In genomic region chr1:145978477-145978859, GRCh38 we compare ENCODE assay signal across 10 cellular contexts. TPM values are rescaled to one million over a fixed set of nuclear protein-coding genes. Genes with fewer than 3 reads are reported as not detected.
DNase-seq lines count a peak whose midpoint lies in the region; ATAC-seq and TF ChIP-seq lines count a peak whose summit lies in the region.
"Had no signal": no experiment of that assay in that cellular context is flagged by ENCODE, and none has a peak within 500 bp of the region (broad histone marks: within the 10 kb centered on the region; RNA-seq: fewer than 3 reads in every experiment).

No MANE protein-coding gene starts in this region.

- BruUV-seq in Calu3 (replicated peaks; lab: Mats Ljungman, UMichigan), result no TSS peak

- H3F3A ChIP-seq in neural cell (ENCODE audit: insufficient read depth, low read length, poor library complexity, severe bottlenecking), result no peaks in the 10 kb centered on the region

- ATAC-seq in Right ventricle myocardium inferior, result no peak
- no peak for ATAC-seq in HG03457 (IDR thresholded peaks at IDR 0.05; ENCODE audit: unreplicated experiment)

- no peak for TF ChIP-seq EP300 in neural cell (conservative IDR thresholded peaks at IDR 0.05; ENCODE audit: poor library complexity, severe bottlenecking)

- TF ChIP-seq RAD21 in neural cell (conservative IDR thresholded peaks at IDR 0.05), result no peak

- H3K4me1 Mint-ChIP-seq in Calu3 (ENCODE audit: low read depth, unreplicated experiment), result peaks cover 7% of the 10 kb centered on the region

- H3K9me3 ChIP-seq in right atrium auricular region (no peaks in the 10 kb centered on the region), neural cell (ENCODE audit: low read length) (no peaks in the 10 kb centered on the region)
- no peaks in the 10 kb centered on the region for H3K9me3 ChIP-seq in effector memory CD4-positive, alpha-beta T cell (ENCODE audit: control insufficient read depth, low read length)

- H2AFZ ChIP-seq in neural cell (ENCODE audit: low read depth, low read length), result no peak overlapping the region

- H3K9me3 Mint-ChIP-seq in Calu3 (ENCODE audit: low read depth, unreplicated experiment), result no peaks in the 10 kb centered on the region
- H3K9me3 Mint-ChIP-seq: immature natural killer cell had no signal

- no peaks in the 10 kb centered on the region for H3K27me3 Mint-ChIP-seq in Calu3 (ENCODE audit: unreplicated experiment)

- no peaks in the 10 kb centered on the region for H4K20me1 ChIP-seq in neural cell (ENCODE audit: insufficient read depth)

- H3K4me2 ChIP-seq in neural cell (ENCODE audit: low read length), result no peak overlapping the region

- no peaks in the 10 kb centered on the region for H3K79me2 ChIP-seq in neural cell (replicated peaks; ENCODE audit: insufficient read depth, low read length)

- H3K9me2 ChIP-seq in neural cell (ENCODE audit: insufficient read depth, low read length), result no peaks in the 10 kb centered on the region

- DNase-seq in right atrium auricular region (ENCODE audit: low spot score), result no peak
- no peak for DNase-seq in Right ventricle myocardium inferior (ENCODE audit: missing footprints)
- no peak for DNase-seq in effector memory CD4-positive, alpha-beta T cell
- DNase-seq in NCI-H146 treated with DMSO at 0.1 percent for 48 hours (lab: John Stamatoyannopoulos, UW; ENCODE audit: unreplicated experiment), result no peak
- DNase-seq in NCI-H1417 treated with DMSO at 0.1 percent for 48 hours (lab: John Stamatoyannopoulos, UW), result no peak
- no peak for DNase-seq in Calu3
- DNase-seq: immature natural killer cell, NCI-H2081 treated with DMSO at 0.1 percent for 48 hours had no signal

- H3K36me3 ChIP-seq in right atrium auricular region, result no peaks in the 10 kb centered on the region
- peaks cover 5% of the 10 kb centered on the region for H3K36me3 ChIP-seq in effector memory CD4-positive, alpha-beta T cell (ENCODE audit: control insufficient read depth, insufficient read depth, low read length)
- H3K36me3 ChIP-seq in neural cell (ENCODE audit: insufficient read depth, low read length), result no peaks in the 10 kb centered on the region

- TF ChIP-seq CTCF in right atrium auricular region (IDR thresholded peaks at IDR 0.05) (no peak), neural cell (IDR thresholded peaks at IDR 0.05; ENCODE audit: poor library complexity, severe bottlenecking) (no peak), Calu3 (IDR thresholded peaks at IDR 0.05; ENCODE audit: unreplicated experiment) (no peak)

- H3K4me1 ChIP-seq in right atrium auricular region, result peaks cover 0 to 62% of the 10 kb centered on the region in 2 donors
- H3K4me1 ChIP-seq in effector memory CD4-positive, alpha-beta T cell (ENCODE audit: control insufficient read depth, insufficient read depth, low read length, poor library complexity, severe bottlenecking), result peaks cover 60% of the 10 kb centered on the region

- H3K27ac ChIP-seq in right atrium auricular region (peak overlapping the region; percentile 96 to 98), neural cell (ENCODE audit: low read length) (peak overlapping the region; percentile 90)
- H3K27ac ChIP-seq in effector memory CD4-positive, alpha-beta T cell (ENCODE audit: insufficient read depth, low read length, poor library complexity, severe bottlenecking), result peak overlapping the region; percentile 92

- peaks cover 9% of the 10 kb centered on the region for H3K36me3 Mint-ChIP-seq in Calu3 (ENCODE audit: insufficient read depth, unreplicated experiment)

- H3K4me3 ChIP-seq in right atrium auricular region (peak overlapping the region; percentile 13 to 37), neural cell (ENCODE audit: low read length) (peak overlapping the region; percentile 49)
- peak overlapping the region; percentile 36 for H3K4me3 ChIP-seq in effector memory CD4-positive, alpha-beta T cell (ENCODE audit: insufficient read depth, low read depth, low read length, poor library complexity, severe bottlenecking)

- no peak overlapping the region for H3K27ac Mint-ChIP-seq in Calu3 (ENCODE audit: unreplicated experiment)
- H3K27ac Mint-ChIP-seq: immature natural killer cell had no signal

- CTCF ChIA-PET in Calu3 (lab: Charles Lee), result interaction anchor here (1.2 to 4.6 kb wide), 7 partner anchors 14 to 87 kb away, joined by 4 to 32 read pairs (median 7); partner anchors contain the start of genes ANKRD34A, LIX1L, POLR3GL and TXNIP

- intact Hi-C loops in Right ventricle myocardium inferior (cut with DNase I) (no loop called here), Calu3 (cut with micrococcal nuclease; ENCODE audit: unreplicated experiment) (loop anchor here (1.0 kb wide), 1 partner anchor 29 kb away; no protein-coding TSS in a partner anchor)

- peak overlapping the region; percentile 60 for H3K9ac ChIP-seq in neural cell (ENCODE audit: low read length)

- H3K27me3 ChIP-seq in right atrium auricular region, result no peaks in the 10 kb centered on the region
- H3K27me3 ChIP-seq in effector memory CD4-positive, alpha-beta T cell (replicated peaks; ENCODE audit: control insufficient read depth, insufficient read depth, low read length, poor library complexity, severe bottlenecking), result no peaks in the 10 kb centered on the region
- H3K27me3 ChIP-seq in neural cell (ENCODE audit: insufficient read depth, low read depth, low read length), result no peaks in the 10 kb centered on the region

- H3K4me3 Mint-ChIP-seq in Calu3 (ENCODE audit: low read depth, unreplicated experiment), result no peak overlapping the region
- H3K4me3 Mint-ChIP-seq: immature natural killer cell had no signal

TF ChIP-seq in neural cell, 6 proteins besides CTCF, POLR2A, EP300 and RAD21:
- TF ChIP-seq REST (IDR thresholded peaks at IDR 0.05; ENCODE audit: borderline replicate concordance), result no peak
- no peak for TF ChIP-seq TAF1 (IDR thresholded peaks at IDR 0.05; ENCODE audit: low read depth)

RNA-seq across cellular contexts. Expression of gene POLR3GL, which starts 14.0 kb away (rescaled TPM):
- total RNA-seq in right atrium auricular region (10 to 100 TPM; 36.4 to 45.2 TPM), Right ventricle myocardium inferior (49.1 TPM), Calu3 (2022) (9.9 and 11.5 TPM in 2 replicates)
- polyA plus RNA-seq in neural cell, result 37.5 and 38.6 TPM in 2 replicates
- polyA minus RNA-seq in neural cell, result 10.2 and 19.2 TPM in 2 replicates

RNA-seq across cellular contexts. Expression of gene ANKRD34A, which starts 14.1 kb away (rescaled TPM):
- total RNA-seq in right atrium auricular region (1 to 10 TPM; 1.5 to 3.4 TPM), Right ventricle myocardium inferior (0.62 TPM), Calu3 (2022) (0.19 and 0.27 TPM in 2 replicates)
- polyA plus RNA-seq in neural cell, result 0.16 and 1.7 TPM in 2 replicates
- polyA minus RNA-seq in neural cell, result 0.73 and 1.5 TPM in 2 replicates

RNA-seq across cellular contexts. Expression of gene TXNIP, which starts 17.9 kb away (rescaled TPM):
- total RNA-seq in right atrium auricular region (1,000 to 10,000 TPM in 1 of 2 donors, 100 to 1,000 TPM in 1; 898 to 1,186 TPM), Right ventricle myocardium inferior (1,017 TPM), Calu3 (2022) (18.5 and 27.3 TPM in 2 replicates)
- polyA plus RNA-seq in neural cell, result 140 and 165 TPM in 2 replicates
- polyA minus RNA-seq in neural cell, result 601 and 667 TPM in 2 replicates

RNA-seq across cellular contexts. Expression of gene LIX1L, which starts 20.7 kb away (rescaled TPM):
- 10 to 100 TPM; 26.6 to 36.6 TPM for total RNA-seq in right atrium auricular region
- total RNA-seq in Right ventricle myocardium inferior, result 25.8 TPM
- polyA plus RNA-seq in neural cell, result 15.7 and 17.0 TPM in 2 replicates
- 15.1 and 16.9 TPM in 2 replicates for polyA minus RNA-seq in neural cell
- 6.3 and 7.2 TPM in 2 replicates for total RNA-seq in Calu3 (2022)

RNA-seq across cellular contexts. Expression of gene HJV, which starts 43.1 kb away (rescaled TPM):
- total RNA-seq in right atrium auricular region (100 to 1,000 TPM in 1 of 2 donors, 10 to 100 TPM in 1; 73.3 to 153 TPM), Right ventricle myocardium inferior (71.0 TPM), Calu3 (2022) (not detected in 2 replicates)
- polyA plus RNA-seq in neural cell, result not detected in 2 replicates
- 0.49 TPM in 1 of 2 replicates, not detected in the other for polyA minus RNA-seq in neural cell
- polyA plus RNA-seq: immature natural killer cell had no signal

Comparison
In these comparisons a context has a peak if more than half of its experiments do, and no peak if none do; other contexts are left out.
1. RNA of gene TXNIP, which starts 17.9 kb away (total RNA-seq): 898 to 1,186 TPM in right atrium auricular region and 1,017 TPM in Right ventricle myocardium inferior (single experiment); 18.5 to 27.3 TPM in Calu3; every median in the first group is over 10 times any median in the second.
2. Peak in every context shown above with its lines, with median percentiles within 50 percentile points of each other: H3K27ac ChIP-seq and H3K4me3 ChIP-seq.